Comparison of ENCODE assay signal across 8 cellular contexts in genomic region chr3:17678116-17678741, GRCh38.
DNase-seq lines count a peak whose midpoint lies in the region; ATAC-seq and TF ChIP-seq lines count a peak whose summit lies in the region.

No MANE protein-coding gene starts in this region.

- H3K27me3 Mint-ChIP-seq in glutamatergic neuron (ENCODE audit: unreplicated experiment): no peaks in the 10 kb centered on the region
- H3K27me3 Mint-ChIP-seq in immature natural killer cell (ENCODE audit: low read depth in 3 of 3): peaks cover 0 to 1% (median 0%) of the 10 kb centered on the region in 3 donors
- no peaks in the 10 kb centered on the region for H3K27me3 Mint-ChIP-seq in activated T-cell treated with anti-CD3 and anti-CD28 coated beads, Interleukin-2, amount 50 U/mL, for 24 hours

- H3K4me3 Mint-ChIP-seq in glutamatergic neuron (ENCODE audit: unreplicated experiment) (no peak overlapping the region), immature natural killer cell (no peak overlapping the region)
- H3K4me3 Mint-ChIP-seq in activated T-cell treated with anti-CD3 and anti-CD28 coated beads, Interleukin-2, amount 50 U/mL, for 24 hours: no peak overlapping the region

- H3K27ac Mint-ChIP-seq in glutamatergic neuron (ENCODE audit: unreplicated experiment) (no peak overlapping the region), immature natural killer cell (peak overlapping the region in 1 of 6 donors; percentile 55)
- no peak overlapping the region for H3K27ac Mint-ChIP-seq in activated T-cell treated with anti-CD3 and anti-CD28 coated beads, Interleukin-2, amount 50 U/mL, for 24 hours

- DNase-seq in AG20443 (ENCODE audit: low spot score) (peak; percentile 40), epithelial cell of proximal tubule (ENCODE audit: low read depth) (peak; percentile 7), glutamatergic neuron (no peak), immature natural killer cell (no peak), RPMI8226 (no peak)
- no peak for DNase-seq in activated T-cell treated with anti-CD3 and anti-CD28 coated beads, Interleukin-2, amount 50 U/mL, for 24 hours

- H3K4me1 Mint-ChIP-seq in glutamatergic neuron (ENCODE audit: low read depth, unreplicated experiment) (no peaks in the 10 kb centered on the region), immature natural killer cell (peaks cover 15 to 47% of the 10 kb centered on the region in 2 donors)
- H3K4me1 Mint-ChIP-seq in activated T-cell treated with anti-CD3 and anti-CD28 coated beads, Interleukin-2, amount 50 U/mL, for 24 hours (ENCODE audit: low read depth): peaks cover 14% of the 10 kb centered on the region

- ATAC-seq in GM19372 (IDR thresholded peaks at IDR 0.05; ENCODE audit: low read depth, unreplicated experiment): peak; percentile 69
- ATAC-seq in HG03378 (IDR thresholded peaks at IDR 0.05; ENCODE audit: unreplicated experiment): peak; percentile 90

- TF ChIP-seq CTCF in epithelial cell of proximal tubule (conservative IDR thresholded peaks at IDR 0.05; ENCODE audit: low read depth, low read length) (no peak), glutamatergic neuron (IDR thresholded peaks at IDR 0.05; ENCODE audit: partially characterized antibody, unreplicated experiment) (no peak)

- no peak overlapping the region for H3K4me3 ChIP-seq in epithelial cell of proximal tubule (ENCODE audit: low read depth, low read length)

- H3K36me3 Mint-ChIP-seq in glutamatergic neuron (ENCODE audit: unreplicated experiment) (no peaks in the 10 kb centered on the region), immature natural killer cell (no peaks in the 10 kb centered on the region)
- H3K36me3 Mint-ChIP-seq in activated T-cell treated with anti-CD3 and anti-CD28 coated beads, Interleukin-2, amount 50 U/mL, for 24 hours (ENCODE audit: low read depth): peaks cover 3% of the 10 kb centered on the region

- no peaks in the 10 kb centered on the region for H3K9me3 Mint-ChIP-seq in glutamatergic neuron (ENCODE audit: unreplicated experiment)
- no peaks in the 10 kb centered on the region for H3K9me3 Mint-ChIP-seq in immature natural killer cell
- H3K9me3 Mint-ChIP-seq in activated T-cell treated with anti-CD3 and anti-CD28 coated beads, Interleukin-2, amount 50 U/mL, for 24 hours: no peaks in the 10 kb centered on the region

Comparison
In these comparisons a context has a peak if more than half of its experiments do, and no peak if none do; other contexts are left out.
1. DNase-seq: peak in AG20443 (single experiment) and epithelial cell of proximal tubule (single experiment); none in glutamatergic neuron (single experiment), immature natural killer cell (0 of 3), RPMI8226 (single experiment) and activated T-cell treated with anti-CD3 and anti-CD28 coated beads, Interleukin-2, amount 50 U/mL, for 24 hours (single experiment).